Comparison of ENCODE assay signal across 1 cellular context in the genomic region with DNA sequence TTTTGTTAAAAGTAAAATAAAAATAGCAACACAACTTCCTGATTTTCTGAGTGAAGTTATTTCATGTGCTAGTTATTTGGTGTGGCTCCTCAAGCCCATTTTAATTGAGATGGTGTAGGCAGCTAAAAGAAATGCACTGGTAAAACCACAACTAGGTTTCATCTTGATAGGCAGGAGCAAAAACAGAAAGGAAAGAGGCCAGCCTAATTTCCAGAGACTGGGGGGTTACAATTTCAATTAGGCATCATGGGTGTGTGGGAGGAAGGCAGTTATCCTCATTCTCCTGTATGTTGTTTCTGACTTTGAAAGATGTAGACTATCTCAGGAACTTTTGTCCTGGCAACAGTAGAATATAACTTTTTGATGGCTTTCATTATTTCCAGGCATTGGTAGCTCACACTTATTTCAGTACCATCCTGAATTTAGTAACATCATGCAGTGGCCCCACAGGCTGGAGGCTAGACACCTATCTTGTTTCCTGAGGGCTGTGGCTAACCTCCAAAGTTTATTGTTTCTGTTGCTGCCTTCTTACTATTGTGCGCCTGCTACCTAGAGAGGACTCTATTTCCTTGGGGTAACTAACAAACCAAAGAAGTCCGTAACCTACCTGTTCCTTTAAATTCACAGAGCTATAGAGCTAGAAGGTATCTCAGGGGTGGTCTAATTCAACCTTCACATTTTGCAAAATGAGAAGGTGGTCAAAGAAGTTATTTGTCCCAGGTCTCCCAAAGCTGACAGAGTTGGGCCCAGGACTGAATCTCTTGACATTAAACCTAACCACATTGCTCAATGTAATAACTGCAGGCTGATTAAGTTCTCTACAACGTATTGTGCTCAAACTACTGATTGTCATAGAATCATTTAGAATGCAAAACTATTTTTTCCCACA.
TF ChIP-seq lines count a peak whose summit lies in the region.

No MANE protein-coding gene starts in this region.

TF ChIP-seq in K562, 482 proteins besides CTCF, POLR2A, EP300 and RAD21 (continued from another document and continues in another):
- TF ChIP-seq, protein P1, sequence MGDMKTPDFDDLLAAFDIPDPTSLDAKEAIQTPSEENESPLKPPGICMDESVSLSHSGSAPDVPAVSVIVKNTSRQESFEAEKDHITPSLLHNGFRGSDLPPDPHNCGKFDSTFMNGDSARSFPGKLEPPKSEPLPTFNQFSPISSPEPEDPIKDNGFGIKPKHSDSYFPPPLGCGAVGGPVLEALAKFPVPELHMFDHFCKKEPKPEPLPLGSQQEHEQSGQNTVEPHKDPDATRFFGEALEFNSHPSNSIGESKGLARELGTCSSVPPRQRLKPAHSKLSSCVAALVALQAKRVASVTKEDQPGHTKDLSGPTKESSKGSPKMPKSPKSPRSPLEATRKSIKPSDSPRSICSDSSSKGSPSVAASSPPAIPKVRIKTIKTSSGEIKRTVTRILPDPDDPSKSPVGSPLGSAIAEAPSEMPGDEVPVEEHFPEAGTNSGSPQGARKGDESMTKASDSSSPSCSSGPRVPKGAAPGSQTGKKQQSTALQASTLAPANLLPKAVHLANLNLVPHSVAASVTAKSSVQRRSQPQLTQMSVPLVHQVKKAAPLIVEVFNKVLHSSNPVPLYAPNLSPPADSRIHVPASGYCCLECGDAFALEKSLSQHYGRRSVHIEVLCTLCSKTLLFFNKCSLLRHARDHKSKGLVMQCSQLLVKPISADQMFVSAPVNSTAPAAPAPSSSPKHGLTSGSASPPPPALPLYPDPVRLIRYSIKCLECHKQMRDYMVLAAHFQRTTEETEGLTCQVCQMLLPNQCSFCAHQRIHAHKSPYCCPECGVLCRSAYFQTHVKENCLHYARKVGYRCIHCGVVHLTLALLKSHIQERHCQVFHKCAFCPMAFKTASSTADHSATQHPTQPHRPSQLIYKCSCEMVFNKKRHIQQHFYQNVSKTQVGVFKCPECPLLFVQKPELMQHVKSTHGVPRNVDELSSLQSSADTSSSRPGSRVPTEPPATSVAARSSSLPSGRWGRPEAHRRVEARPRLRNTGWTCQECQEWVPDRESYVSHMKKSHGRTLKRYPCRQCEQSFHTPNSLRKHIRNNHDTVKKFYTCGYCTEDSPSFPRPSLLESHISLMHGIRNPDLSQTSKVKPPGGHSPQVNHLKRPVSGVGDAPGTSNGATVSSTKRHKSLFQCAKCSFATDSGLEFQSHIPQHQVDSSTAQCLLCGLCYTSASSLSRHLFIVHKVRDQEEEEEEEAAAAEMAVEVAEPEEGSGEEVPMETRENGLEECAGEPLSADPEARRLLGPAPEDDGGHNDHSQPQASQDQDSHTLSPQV (IDR thresholded peaks at IDR 0.05) = peak; percentile 65
- TF ChIP-seq MBD2 (IDR thresholded peaks at IDR 0.05; ENCODE audit: borderline replicate concordance, low read depth) (peak; percentile 55; the same call in 1 of the 2 replicates), ADNP (tag; IDR thresholded peaks at IDR 0.05) (no peak), TEAD1 (CRISPR knock-in tag; IDR thresholded peaks at IDR 0.05) (peak in 1 of 2 experiments; percentile 69; a peak in 1 of 4 replicates), POLR2AphosphoS2 (IDR thresholded peaks at IDR 0.05; ENCODE audit: low read length) (no peak), ETV1 (tag; conservative IDR thresholded peaks at IDR 0.05; ENCODE audit: low read depth) (no peak; the same call in 1 of the 2 replicates), HLTF (IDR thresholded peaks at IDR 0.05) (no peak), ZNF766 (CRISPR knock-in tag; conservative IDR thresholded peaks at IDR 0.05) (peak; percentile 18; the same call in 1 of the 2 replicates), DPF2 (IDR thresholded peaks at IDR 0.05) (peak; percentile 54), SMAD4 (CRISPR knock-in tag; conservative IDR thresholded peaks at IDR 0.05) (peak; percentile 29), GATA2 (CRISPR knock-in tag; IDR thresholded peaks at IDR 0.05) (no peak), NCOR1 (IDR thresholded peaks at IDR 0.05) (peak; percentile 37; the same call in 1 of the 2 replicates), CAMTA2 (CRISPR knock-in tag; conservative IDR thresholded peaks at IDR 0.05) (no peak), CEBPG (CRISPR knock-in tag; IDR thresholded peaks at IDR 0.05) (no peak), CEBPG (tag; conservative IDR thresholded peaks at IDR 0.05 in 1 of 2, IDR thresholded peaks at IDR 0.05 in 1 of 2) (0 out of 4 replicates have a peak, but pooled peaks of 1 of the 2 experiments have one; percentile 7), KDM1A (IDR thresholded peaks at IDR 0.05) (0 out of 4 replicates have a peak, but pooled peaks of 1 of the 2 experiments have one; percentile 18), CC2D1A (IDR thresholded peaks at IDR 0.05) (no peak), ZKSCAN3 (CRISPR knock-in tag; IDR thresholded peaks at IDR 0.05) (no peak), ZNF311 (CRISPR knock-in tag; IDR thresholded peaks at IDR 0.05) (peak; percentile 31; the same call in 1 of the 2 replicates), ZNF830 (CRISPR knock-in tag; IDR thresholded peaks at IDR 0.05) (no peak), CBX5 (IDR thresholded peaks at IDR 0.05; ENCODE audit: borderline replicate concordance, low read depth) (no peak)
- TF ChIP-seq, protein P2, sequence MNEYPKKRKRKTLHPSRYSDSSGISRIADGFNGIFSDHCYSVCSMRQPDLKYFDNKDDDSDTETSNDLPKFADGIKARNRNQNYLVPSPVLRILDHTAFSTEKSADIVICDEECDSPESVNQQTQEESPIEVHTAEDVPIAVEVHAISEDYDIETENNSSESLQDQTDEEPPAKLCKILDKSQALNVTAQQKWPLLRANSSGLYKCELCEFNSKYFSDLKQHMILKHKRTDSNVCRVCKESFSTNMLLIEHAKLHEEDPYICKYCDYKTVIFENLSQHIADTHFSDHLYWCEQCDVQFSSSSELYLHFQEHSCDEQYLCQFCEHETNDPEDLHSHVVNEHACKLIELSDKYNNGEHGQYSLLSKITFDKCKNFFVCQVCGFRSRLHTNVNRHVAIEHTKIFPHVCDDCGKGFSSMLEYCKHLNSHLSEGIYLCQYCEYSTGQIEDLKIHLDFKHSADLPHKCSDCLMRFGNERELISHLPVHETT (CRISPR knock-in tag; conservative IDR thresholded peaks at IDR 0.05 in 1 of 2, IDR thresholded peaks at IDR 0.05 in 1 of 2) = 0 out of 4 replicates have a peak, but pooled peaks of 1 of the 2 experiments have one; percentile 2
- TF ChIP-seq, protein P3, sequence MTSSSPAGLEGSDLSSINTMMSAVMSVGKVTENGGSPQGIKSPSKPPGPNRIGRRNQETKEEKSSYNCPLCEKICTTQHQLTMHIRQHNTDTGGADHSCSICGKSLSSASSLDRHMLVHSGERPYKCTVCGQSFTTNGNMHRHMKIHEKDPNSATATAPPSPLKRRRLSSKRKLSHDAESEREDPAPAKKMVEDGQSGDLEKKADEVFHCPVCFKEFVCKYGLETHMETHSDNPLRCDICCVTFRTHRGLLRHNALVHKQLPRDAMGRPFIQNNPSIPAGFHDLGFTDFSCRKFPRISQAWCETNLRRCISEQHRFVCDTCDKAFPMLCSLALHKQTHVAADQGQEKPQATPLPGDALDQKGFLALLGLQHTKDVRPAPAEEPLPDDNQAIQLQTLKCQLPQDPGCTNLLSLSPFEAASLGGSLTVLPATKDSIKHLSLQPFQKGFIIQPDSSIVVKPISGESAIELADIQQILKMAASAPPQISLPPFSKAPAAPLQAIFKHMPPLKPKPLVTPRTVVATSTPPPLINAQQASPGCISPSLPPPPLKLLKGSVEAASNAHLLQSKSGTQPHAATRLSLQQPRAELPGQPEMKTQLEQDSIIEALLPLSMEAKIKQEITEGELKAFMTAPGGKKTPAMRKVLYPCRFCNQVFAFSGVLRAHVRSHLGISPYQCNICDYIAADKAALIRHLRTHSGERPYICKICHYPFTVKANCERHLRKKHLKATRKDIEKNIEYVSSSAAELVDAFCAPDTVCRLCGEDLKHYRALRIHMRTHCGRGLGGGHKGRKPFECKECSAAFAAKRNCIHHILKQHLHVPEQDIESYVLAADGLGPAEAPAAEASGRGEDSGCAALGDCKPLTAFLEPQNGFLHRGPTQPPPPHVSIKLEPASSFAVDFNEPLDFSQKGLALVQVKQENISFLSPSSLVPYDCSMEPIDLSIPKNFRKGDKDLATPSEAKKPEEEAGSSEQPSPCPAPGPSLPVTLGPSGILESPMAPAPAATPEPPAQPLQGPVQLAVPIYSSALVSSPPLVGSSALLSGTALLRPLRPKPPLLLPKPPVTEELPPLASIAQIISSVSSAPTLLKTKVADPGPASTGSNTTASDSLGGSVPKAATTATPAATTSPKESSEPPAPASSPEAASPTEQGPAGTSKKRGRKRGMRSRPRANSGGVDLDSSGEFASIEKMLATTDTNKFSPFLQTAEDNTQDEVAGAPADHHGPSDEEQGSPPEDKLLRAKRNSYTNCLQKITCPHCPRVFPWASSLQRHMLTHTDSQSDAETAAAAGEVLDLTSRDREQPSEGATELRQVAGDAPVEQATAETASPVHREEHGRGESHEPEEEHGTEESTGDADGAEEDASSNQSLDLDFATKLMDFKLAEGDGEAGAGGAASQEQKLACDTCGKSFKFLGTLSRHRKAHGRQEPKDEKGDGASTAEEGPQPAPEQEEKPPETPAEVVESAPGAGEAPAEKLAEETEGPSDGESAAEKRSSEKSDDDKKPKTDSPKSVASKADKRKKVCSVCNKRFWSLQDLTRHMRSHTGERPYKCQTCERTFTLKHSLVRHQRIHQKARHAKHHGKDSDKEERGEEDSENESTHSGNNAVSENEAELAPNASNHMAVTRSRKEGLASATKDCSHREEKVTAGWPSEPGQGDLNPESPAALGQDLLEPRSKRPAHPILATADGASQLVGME (CRISPR knock-in tag; IDR thresholded peaks at IDR 0.05) = no peak
- TF ChIP-seq, protein P4, sequence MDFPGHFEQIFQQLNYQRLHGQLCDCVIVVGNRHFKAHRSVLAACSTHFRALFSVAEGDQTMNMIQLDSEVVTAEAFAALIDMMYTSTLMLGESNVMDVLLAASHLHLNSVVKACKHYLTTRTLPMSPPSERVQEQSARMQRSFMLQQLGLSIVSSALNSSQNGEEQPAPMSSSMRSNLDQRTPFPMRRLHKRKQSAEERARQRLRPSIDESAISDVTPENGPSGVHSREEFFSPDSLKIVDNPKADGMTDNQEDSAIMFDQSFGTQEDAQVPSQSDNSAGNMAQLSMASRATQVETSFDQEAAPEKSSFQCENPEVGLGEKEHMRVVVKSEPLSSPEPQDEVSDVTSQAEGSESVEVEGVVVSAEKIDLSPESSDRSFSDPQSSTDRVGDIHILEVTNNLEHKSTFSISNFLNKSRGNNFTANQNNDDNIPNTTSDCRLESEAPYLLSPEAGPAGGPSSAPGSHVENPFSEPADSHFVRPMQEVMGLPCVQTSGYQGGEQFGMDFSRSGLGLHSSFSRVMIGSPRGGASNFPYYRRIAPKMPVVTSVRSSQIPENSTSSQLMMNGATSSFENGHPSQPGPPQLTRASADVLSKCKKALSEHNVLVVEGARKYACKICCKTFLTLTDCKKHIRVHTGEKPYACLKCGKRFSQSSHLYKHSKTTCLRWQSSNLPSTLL (IDR thresholded peaks at IDR 0.05) = no peak
- TF ChIP-seq, protein P5, sequence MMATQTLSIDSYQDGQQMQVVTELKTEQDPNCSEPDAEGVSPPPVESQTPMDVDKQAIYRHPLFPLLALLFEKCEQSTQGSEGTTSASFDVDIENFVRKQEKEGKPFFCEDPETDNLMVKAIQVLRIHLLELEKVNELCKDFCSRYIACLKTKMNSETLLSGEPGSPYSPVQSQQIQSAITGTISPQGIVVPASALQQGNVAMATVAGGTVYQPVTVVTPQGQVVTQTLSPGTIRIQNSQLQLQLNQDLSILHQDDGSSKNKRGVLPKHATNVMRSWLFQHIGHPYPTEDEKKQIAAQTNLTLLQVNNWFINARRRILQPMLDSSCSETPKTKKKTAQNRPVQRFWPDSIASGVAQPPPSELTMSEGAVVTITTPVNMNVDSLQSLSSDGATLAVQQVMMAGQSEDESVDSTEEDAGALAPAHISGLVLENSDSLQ (IDR thresholded peaks at IDR 0.05) = peak; percentile 70
- TF ChIP-seq, protein P6, sequence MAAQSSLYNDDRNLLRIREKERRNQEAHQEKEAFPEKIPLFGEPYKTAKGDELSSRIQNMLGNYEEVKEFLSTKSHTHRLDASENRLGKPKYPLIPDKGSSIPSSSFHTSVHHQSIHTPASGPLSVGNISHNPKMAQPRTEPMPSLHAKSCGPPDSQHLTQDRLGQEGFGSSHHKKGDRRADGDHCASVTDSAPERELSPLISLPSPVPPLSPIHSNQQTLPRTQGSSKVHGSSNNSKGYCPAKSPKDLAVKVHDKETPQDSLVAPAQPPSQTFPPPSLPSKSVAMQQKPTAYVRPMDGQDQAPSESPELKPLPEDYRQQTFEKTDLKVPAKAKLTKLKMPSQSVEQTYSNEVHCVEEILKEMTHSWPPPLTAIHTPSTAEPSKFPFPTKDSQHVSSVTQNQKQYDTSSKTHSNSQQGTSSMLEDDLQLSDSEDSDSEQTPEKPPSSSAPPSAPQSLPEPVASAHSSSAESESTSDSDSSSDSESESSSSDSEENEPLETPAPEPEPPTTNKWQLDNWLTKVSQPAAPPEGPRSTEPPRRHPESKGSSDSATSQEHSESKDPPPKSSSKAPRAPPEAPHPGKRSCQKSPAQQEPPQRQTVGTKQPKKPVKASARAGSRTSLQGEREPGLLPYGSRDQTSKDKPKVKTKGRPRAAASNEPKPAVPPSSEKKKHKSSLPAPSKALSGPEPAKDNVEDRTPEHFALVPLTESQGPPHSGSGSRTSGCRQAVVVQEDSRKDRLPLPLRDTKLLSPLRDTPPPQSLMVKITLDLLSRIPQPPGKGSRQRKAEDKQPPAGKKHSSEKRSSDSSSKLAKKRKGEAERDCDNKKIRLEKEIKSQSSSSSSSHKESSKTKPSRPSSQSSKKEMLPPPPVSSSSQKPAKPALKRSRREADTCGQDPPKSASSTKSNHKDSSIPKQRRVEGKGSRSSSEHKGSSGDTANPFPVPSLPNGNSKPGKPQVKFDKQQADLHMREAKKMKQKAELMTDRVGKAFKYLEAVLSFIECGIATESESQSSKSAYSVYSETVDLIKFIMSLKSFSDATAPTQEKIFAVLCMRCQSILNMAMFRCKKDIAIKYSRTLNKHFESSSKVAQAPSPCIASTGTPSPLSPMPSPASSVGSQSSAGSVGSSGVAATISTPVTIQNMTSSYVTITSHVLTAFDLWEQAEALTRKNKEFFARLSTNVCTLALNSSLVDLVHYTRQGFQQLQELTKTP (IDR thresholded peaks at IDR 0.05; ENCODE audit: low read depth in 1 of 2, partially characterized antibody in 2 of 2) = peak in 1 of 2 experiments; percentile 24
- TF ChIP-seq, protein P7, sequence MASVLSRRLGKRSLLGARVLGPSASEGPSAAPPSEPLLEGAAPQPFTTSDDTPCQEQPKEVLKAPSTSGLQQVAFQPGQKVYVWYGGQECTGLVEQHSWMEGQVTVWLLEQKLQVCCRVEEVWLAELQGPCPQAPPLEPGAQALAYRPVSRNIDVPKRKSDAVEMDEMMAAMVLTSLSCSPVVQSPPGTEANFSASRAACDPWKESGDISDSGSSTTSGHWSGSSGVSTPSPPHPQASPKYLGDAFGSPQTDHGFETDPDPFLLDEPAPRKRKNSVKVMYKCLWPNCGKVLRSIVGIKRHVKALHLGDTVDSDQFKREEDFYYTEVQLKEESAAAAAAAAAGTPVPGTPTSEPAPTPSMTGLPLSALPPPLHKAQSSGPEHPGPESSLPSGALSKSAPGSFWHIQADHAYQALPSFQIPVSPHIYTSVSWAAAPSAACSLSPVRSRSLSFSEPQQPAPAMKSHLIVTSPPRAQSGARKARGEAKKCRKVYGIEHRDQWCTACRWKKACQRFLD (CRISPR knock-in tag; IDR thresholded peaks at IDR 0.05) = no peak
- TF ChIP-seq, protein P8, sequence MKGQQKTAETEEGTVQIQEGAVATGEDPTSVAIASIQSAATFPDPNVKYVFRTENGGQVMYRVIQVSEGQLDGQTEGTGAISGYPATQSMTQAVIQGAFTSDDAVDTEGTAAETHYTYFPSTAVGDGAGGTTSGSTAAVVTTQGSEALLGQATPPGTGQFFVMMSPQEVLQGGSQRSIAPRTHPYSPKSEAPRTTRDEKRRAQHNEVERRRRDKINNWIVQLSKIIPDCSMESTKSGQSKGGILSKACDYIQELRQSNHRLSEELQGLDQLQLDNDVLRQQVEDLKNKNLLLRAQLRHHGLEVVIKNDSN (CRISPR knock-in tag; IDR thresholded peaks at IDR 0.05) = no peak
